In genomic region chr12:66804555-66804954, GRCh38 we compare ENCODE assay signal across 20 cellular contexts.
A peak's percentile ranks its signal among the peaks of the same experiment; 100 is the strongest.
DNase-seq lines count a peak whose midpoint lies in the region; ATAC-seq, FAIRE-seq and TF ChIP-seq lines count a peak whose summit lies in the region.
"Had no signal": no experiment of that assay in that cellular context is flagged by ENCODE, and none has a peak within 500 bp of the region (broad histone marks: within the 10 kb centered on the region; RNA-seq: fewer than 3 reads in every experiment).

No MANE protein-coding gene starts in this region.

- H3K9me1 ChIP-seq in K562 (ENCODE audit: control insufficient read depth, insufficient read depth, low read length) = no peaks in the 10 kb centered on the region

- POLR2A ChIA-PET in HepG2 (lab: Yijun Ruan, JAX) = no interaction called here
- POLR2A ChIA-PET in K562 (lab: Yijun Ruan, JAX) = interaction anchor here (0.8 kb wide), 1 partner anchor 11 kb away, joined by 3 read pairs; no protein-coding TSS in a partner anchor

- H3K9me3 ChIP-seq in HepG2 (ENCODE audit: low read length) = no peaks in the 10 kb centered on the region
- no peaks in the 10 kb centered on the region for H3K9me3 ChIP-seq in right lobe of liver
- H3K9me3 ChIP-seq in K562 (replicated peaks; ENCODE audit: control insufficient read depth, insufficient read depth, low read depth, low read length) = no peaks in the 10 kb centered on the region
- no peaks in the 10 kb centered on the region for H3K9me3 ChIP-seq in ascending aorta
- no peaks in the 10 kb centered on the region for H3K9me3 ChIP-seq in effector memory CD4-positive, alpha-beta T cell (ENCODE audit: control insufficient read depth, low read length)
- H3K9me3 ChIP-seq: upper lobe of left lung had no signal

- FAIRE-seq in HepG2 (lab: Jason Lieb, UNC) (no peak), K562 (lab: Jason Lieb, UNC) (no peak)
- FAIRE-seq: A204.1 had no signal

- H2AFZ ChIP-seq in HepG2 (ENCODE audit: low read length) (no peak overlapping the region), K562 (ENCODE audit: low read depth, low read length) (no peak overlapping the region)

- 4% methylated on average over 6 of the region's 6 CpGs for WGBS in HepG2 (ENCODE audit: low lambda C conversion rate)
- whole genome bisulfite sequencing in right lobe of liver (ENCODE audit: insufficient coverage, low coverage, low lambda C conversion rate, missing lambda C conversion rate) = 50% methylated on average over 6 of the region's 6 CpGs
- 2% methylated on average over 6 of the region's 6 CpGs for WGBS in K562 (ENCODE audit: insufficient coverage, low coverage, missing lambda C conversion rate)

- peaks cover 0 to 7% of the 10 kb centered on the region in 2 experiments; a peak in 1 of 5 replicates for H3K27me3 ChIP-seq in HepG2 (ENCODE audit: control insufficient read depth in 1 of 2, insufficient read depth in 2 of 2, low read length in 2 of 2)
- no peaks in the 10 kb centered on the region for H3K27me3 ChIP-seq in right lobe of liver
- no peaks in the 10 kb centered on the region for H3K27me3 ChIP-seq in K562 (ENCODE audit: control insufficient read depth in 2 of 2, insufficient read depth in 2 of 2, low read length in 2 of 2)
- no peaks in the 10 kb centered on the region for H3K27me3 ChIP-seq in ascending aorta
- no peaks in the 10 kb centered on the region for H3K27me3 ChIP-seq in effector memory CD4-positive, alpha-beta T cell (replicated peaks; ENCODE audit: control insufficient read depth, insufficient read depth, low read length, poor library complexity, severe bottlenecking)
- H3K27me3 ChIP-seq: upper lobe of left lung had no signal

- H3K4me3 ChIP-seq in HepG2 (replicated peaks in 1 of 3; ENCODE audit: insufficient read depth in 1 of 3, low read depth in 2 of 3, low read length in 3 of 3) (no peak overlapping the region), right lobe of liver (no peak overlapping the region), K562 (no peak overlapping the region), ascending aorta (no peak overlapping the region)
- H3K4me3 ChIP-seq in effector memory CD4-positive, alpha-beta T cell (ENCODE audit: insufficient read depth, low read depth, low read length, poor library complexity, severe bottlenecking) = no peak overlapping the region
- H3K4me3 ChIP-seq: upper lobe of left lung had no signal

- H3K79me2 ChIP-seq in HepG2 (ENCODE audit: insufficient read depth, low read length) = no peaks in the 10 kb centered on the region
- H3K79me2 ChIP-seq in K562 (ENCODE audit: control insufficient read depth, insufficient read depth, low read length) = no peaks in the 10 kb centered on the region

- no peaks in the 10 kb centered on the region for H3K36me3 Mint-ChIP-seq in activated CD4-positive, alpha-beta T cell treated with anti-CD3 and anti-CD28 coated beads, Interleukin-2, amount 10 ng/mL, durations not matched to agents 24 days and 14 days (ENCODE audit: low read depth)
- H3K36me3 Mint-ChIP-seq: activated naive CD4-positive, alpha-beta T cell treated with anti-CD3 and anti-CD28 coated beads, Interleukin-2, amount 50 U/mL, for 24 hours; CD4-positive, CD25-positive, alpha-beta regulatory T cell had no signal

- DNase-seq in HepG2 (ENCODE audit: low spot score) (no peak), right lobe of liver (no peak), NCI-H446 (lab: John Stamatoyannopoulos, UW) (peak; percentile 62 to 76), K562 (ENCODE audit: extremely low read depth in 1 of 4, low spot score in 3 of 4) (no peak), ascending aorta (ENCODE audit: low spot score in 2 of 2) (no peak)
- DNase-seq in activated CD4-positive, alpha-beta T cell treated with anti-CD3 and anti-CD28 coated beads, Interleukin-2, amount 10 ng/mL, durations not matched to agents 24 days and 14 days = no peak
- no peak for DNase-seq in effector memory CD4-positive, alpha-beta T cell
- DNase-seq: activated CD4-positive, CD25-positive, alpha-beta regulatory T cell treated with anti-CD3 and anti-CD28 coated beads, Interleukin-2, amount 50 U/mL, for 72 hours; CD4-positive, CD25-positive, alpha-beta regulatory T cell; effector CD8-positive, alpha-beta T cell; GDM1; mammary epithelial cell; RPMI8226; stimulated activated CD4-positive, alpha-beta T cell treated with anti-CD3 and anti-CD28 coated beads, Interleukin-4, amount 100 ng/mL, for 4 hours had no signal

- TF ChIP-seq CTCF in HepG2 (CRISPR knock-in tag; IDR thresholded peaks at IDR 0.05) = no peak
- TF ChIP-seq CTCF in right lobe of liver (IDR thresholded peaks at IDR 0.05) = no peak
- TF ChIP-seq CTCF in K562 (IDR thresholded peaks at IDR 0.05 in 2 of 3, conservative IDR thresholded peaks at IDR 0.05 in 1 of 3; ENCODE audit: insufficient read depth in 2 of 3, low read depth in 1 of 3, low read length in 3 of 3) = no peak
- TF ChIP-seq CTCF in ascending aorta (IDR thresholded peaks at IDR 0.05) = no peak

- in situ Hi-C loops in HepG2 (cut with HindIII; ENCODE audit: extremely low pct_ligation_motif_present, low pct_unique_long_range_greater_than_20kb) (no loop called here), K562 (cut with MboI) (no loop called here)

- H3K4me2 ChIP-seq in HepG2 (ENCODE audit: low read depth, low read length) (no peak overlapping the region), K562 (ENCODE audit: insufficient read depth, low read length) (no peak overlapping the region)

- H3K4me1 Mint-ChIP-seq in activated CD4-positive, alpha-beta T cell treated with anti-CD3 and anti-CD28 coated beads, Interleukin-2, amount 10 ng/mL, durations not matched to agents 24 days and 14 days = no peaks in the 10 kb centered on the region
- H3K4me1 Mint-ChIP-seq: CD4-positive, CD25-positive, alpha-beta regulatory T cell had no signal

- H3K4me1 ChIP-seq in HepG2 (ENCODE audit: insufficient read depth, low read length) = no peaks in the 10 kb centered on the region
- no peaks in the 10 kb centered on the region for H3K4me1 ChIP-seq in right lobe of liver
- no peaks in the 10 kb centered on the region for H3K4me1 ChIP-seq in K562 (replicated peaks in 1 of 2; ENCODE audit: control insufficient read depth in 2 of 2, insufficient read depth in 2 of 2, low read length in 2 of 2)
- H3K4me1 ChIP-seq in ascending aorta = no peaks in the 10 kb centered on the region
- no peaks in the 10 kb centered on the region for H3K4me1 ChIP-seq in effector memory CD4-positive, alpha-beta T cell (ENCODE audit: control insufficient read depth, insufficient read depth, low read length, poor library complexity, severe bottlenecking)
- H3K4me1 ChIP-seq: upper lobe of left lung had no signal

- no peaks in the 10 kb centered on the region for H3K9me3 Mint-ChIP-seq in activated CD4-positive, alpha-beta T cell treated with anti-CD3 and anti-CD28 coated beads, Interleukin-2, amount 10 ng/mL, durations not matched to agents 24 days and 14 days
- H3K9me3 Mint-ChIP-seq: activated naive CD4-positive, alpha-beta T cell treated with anti-CD3 and anti-CD28 coated beads, Interleukin-2, amount 50 U/mL, for 24 hours; neural crest cell; T-helper 1 cell treated with Interleukin-12 subunit alpha and Interleukin-12 subunit beta and Interleukin-4 antibody, amounts not matched to agents 30 μg/mL and 1 μg/mL, for 36 hours had no signal

- ATAC-seq in HepG2 = no peak
- no peak for ATAC-seq in right lobe of liver
- no peak for ATAC-seq in K562
- ATAC-seq in HG02610 (IDR thresholded peaks at IDR 0.05; ENCODE audit: unreplicated experiment) = no peak

- no peaks in the 10 kb centered on the region for H3K36me3 ChIP-seq in HepG2 (replicated peaks in 1 of 2; ENCODE audit: control insufficient read depth in 1 of 2, insufficient read depth in 2 of 2, low read length in 2 of 2)
- H3K36me3 ChIP-seq in right lobe of liver = no peaks in the 10 kb centered on the region
- H3K36me3 ChIP-seq in K562 (ENCODE audit: control insufficient read depth, insufficient read depth, low read length) = no peaks in the 10 kb centered on the region
- no peaks in the 10 kb centered on the region for H3K36me3 ChIP-seq in ascending aorta
- no peaks in the 10 kb centered on the region for H3K36me3 ChIP-seq in effector memory CD4-positive, alpha-beta T cell (ENCODE audit: control insufficient read depth, insufficient read depth, low read length)
- H3K36me3 ChIP-seq: upper lobe of left lung had no signal

- CTCF ChIA-PET in HepG2 (lab: Yijun Ruan, JAX; ENCODE audit: low intra/inter-chr PET ratio, low total read pairs) (no interaction called here), K562 (lab: Yijun Ruan, JAX; ENCODE audit: low intra/inter-chr PET ratio) (no interaction called here)

- H3K27ac ChIP-seq in HepG2 (ENCODE audit: extremely low read length, insufficient read depth, low read length) (no peak overlapping the region), right lobe of liver (no peak overlapping the region), K562 (ENCODE audit: extremely low read depth, low read depth, low read length) (no peak overlapping the region), ascending aorta (no peak overlapping the region)
- H3K27ac ChIP-seq in effector memory CD4-positive, alpha-beta T cell (ENCODE audit: insufficient read depth, low read length, poor library complexity, severe bottlenecking) = no peak overlapping the region
- H3K27ac ChIP-seq: upper lobe of left lung had no signal

- no peak overlapping the region for H3K4me3 Mint-ChIP-seq in activated CD4-positive, alpha-beta T cell treated with anti-CD3 and anti-CD28 coated beads, Interleukin-2, amount 10 ng/mL, durations not matched to agents 24 days and 14 days
- H3K4me3 Mint-ChIP-seq: activated naive CD4-positive, alpha-beta T cell treated with anti-CD3 and anti-CD28 coated beads, Interleukin-2, amount 50 U/mL, for 24 hours; CD4-positive, CD25-positive, alpha-beta regulatory T cell; T-helper 1 cell treated with Interleukin-12 subunit alpha and Interleukin-12 subunit beta and Interleukin-4 antibody, amounts not matched to agents 30 μg/mL and 1 μg/mL, for 36 hours had no signal

- H3K27me3 Mint-ChIP-seq in activated CD4-positive, alpha-beta T cell treated with anti-CD3 and anti-CD28 coated beads, Interleukin-2, amount 10 ng/mL, durations not matched to agents 24 days and 14 days = peaks cover 19% of the 10 kb centered on the region

- H3K27ac Mint-ChIP-seq in activated CD4-positive, alpha-beta T cell treated with anti-CD3 and anti-CD28 coated beads, Interleukin-2, amount 10 ng/mL, durations not matched to agents 24 days and 14 days = no peak overlapping the region
- H3K27ac Mint-ChIP-seq: activated naive CD4-positive, alpha-beta T cell treated with anti-CD3 and anti-CD28 coated beads, Interleukin-2, amount 50 U/mL, for 24 hours; CD4-positive, CD25-positive, alpha-beta regulatory T cell; T-helper 1 cell treated with Interleukin-12 subunit alpha and Interleukin-12 subunit beta and Interleukin-4 antibody, amounts not matched to agents 30 μg/mL and 1 μg/mL, for 36 hours had no signal

- TF ChIP-seq EP300 in HepG2 (IDR thresholded peaks at IDR 0.05; ENCODE audit: low read depth in 2 of 2, low read length in 2 of 2) (no peak), HepG2 (CRISPR knock-in tag; IDR thresholded peaks at IDR 0.05; ENCODE audit: borderline replicate concordance) (no peak), K562 (IDR thresholded peaks at IDR 0.05; ENCODE audit: low read length) (no peak)

- no peak overlapping the region for H3K9ac ChIP-seq in HepG2 (ENCODE audit: insufficient read depth, low read depth, low read length)
- no peak overlapping the region for H3K9ac ChIP-seq in K562 (ENCODE audit: insufficient read depth in 1 of 2, low read depth in 2 of 2, low read length in 2 of 2)

- TF ChIP-seq POLR2A in HepG2 (IDR thresholded peaks at IDR 0.05; ENCODE audit: insufficient read depth in 1 of 2, low read depth in 2 of 2, low read length in 2 of 2) (no peak), right lobe of liver (IDR thresholded peaks at IDR 0.05) (no peak), K562 (conservative IDR thresholded peaks at IDR 0.05) (no peak)

- no TSS peak for BruUV-seq in HepG2 (replicated peaks; lab: Mats Ljungman, UMichigan)
- no TSS peak for BruUV-seq in K562 (replicated peaks; lab: Mats Ljungman, UMichigan)

- intact Hi-C loops in HepG2 (cut with micrococcal nuclease; ENCODE audit: unreplicated experiment) = no loop called here
- intact Hi-C loops in right lobe of liver (cut with DNase I) = no loop called here
- intact Hi-C loops in K562 (cut with micrococcal nuclease) = no loop called here
- intact Hi-C loops in ascending aorta (cut with DNase I) = no loop called here
- intact Hi-C loops in activated CD4-positive, alpha-beta T cell treated with anti-CD3 and anti-CD28 coated beads, Interleukin-2, amount 10 ng/mL, durations not matched to agents 24 days and 14 days (cut with micrococcal nuclease) = no loop called here

- TF ChIP-seq RAD21 in HepG2 (CRISPR knock-in tag; IDR thresholded peaks at IDR 0.05) (no peak), K562 (CRISPR knock-in tag; conservative IDR thresholded peaks at IDR 0.05 in 1 of 2, IDR thresholded peaks at IDR 0.05 in 1 of 2) (no peak)

- no peaks in the 10 kb centered on the region for H4K20me1 ChIP-seq in HepG2 (ENCODE audit: insufficient read depth, low read length)
- no peaks in the 10 kb centered on the region for H4K20me1 ChIP-seq in K562 (replicated peaks; ENCODE audit: control insufficient read depth, insufficient read depth, low read length)

Comparison
In these comparisons a context has a peak if more than half of its experiments do, and no peak if none do; other contexts are left out.
1. DNase-seq: peak in NCI-H446 (2 of 2); none in HepG2 (single experiment), right lobe of liver (0 of 3), K562 (0 of 4), ascending aorta (0 of 2), activated CD4-positive, alpha-beta T cell treated with anti-CD3 and anti-CD28 coated beads, Interleukin-2, amount 10 ng/mL, durations not matched to agents 24 days and 14 days (single experiment) and effector memory CD4-positive, alpha-beta T cell (0 of 3).
2. Of the 241 proteins assayed by ChIP-seq in both HepG2 and K562: peak only in HepG2: none; only in K562: PRDM10; in both: none; in neither: 240.